In the genomic region with DNA sequence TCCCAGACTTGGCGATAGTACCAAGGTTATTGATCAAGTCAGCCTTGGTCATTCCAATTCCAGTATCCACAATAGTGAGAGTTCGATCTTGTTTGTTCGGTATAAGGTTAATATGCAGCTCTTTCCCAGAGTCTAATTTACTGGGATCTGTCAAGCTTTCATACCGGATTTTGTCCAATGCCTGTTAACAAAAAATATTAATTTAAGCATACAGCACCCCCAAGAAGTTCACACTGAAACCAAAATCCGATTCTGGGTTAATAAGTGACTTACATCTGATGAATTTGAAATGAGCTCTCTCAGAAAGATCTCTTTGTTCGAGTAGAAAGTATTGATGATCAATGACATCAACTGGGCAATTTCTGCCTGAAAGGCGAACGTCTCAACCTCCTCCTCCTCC, we compare ENCODE assay signal across 8 cellular contexts. TPM values are rescaled to one million over a fixed set of nuclear protein-coding genes. Genes with fewer than 3 reads are reported as not detected.
DNase-seq lines count a peak whose midpoint lies in the region; ATAC-seq and TF ChIP-seq lines count a peak whose summit lies in the region.
"Not testable (repeated sequence)": the region's sequence is repeated elsewhere in the genome, so short reads cannot be mapped to it uniquely, and the experiment has no call there.

No MANE protein-coding gene starts in this region.

- peak overlapping the region; percentile 86 for H3K4me2 ChIP-seq in HCT116 (ENCODE audit: low read length)
- H3K4me2 ChIP-seq in smooth muscle cell = peak overlapping the region; percentile 90

- TSS peak; percentile 58 for BruUV-seq in HCT116 (replicated peaks; lab: Mats Ljungman, UMichigan)

- peak overlapping the region; percentile 89 for H3K9ac ChIP-seq in HCT116 (ENCODE audit: low read length)
- H3K9ac ChIP-seq in SK-N-MC (ENCODE audit: insufficient read length) = peak overlapping the region; percentile 97
- H3K9ac ChIP-seq in smooth muscle cell (ENCODE audit: low read depth) = peak overlapping the region; percentile 99

- RAD21 ChIA-PET in HCT116 (lab: Charles Lee; ENCODE audit: low non-redundant PET in 1 of 2, low total read pairs in 2 of 2, uncharacterized antibody in 2 of 2, unreplicated experiment in 2 of 2) = not testable (repeated sequence)

- not testable (repeated sequence) for H3K27me3 ChIP-seq in AG04450 (ENCODE audit: control insufficient read depth, insufficient read depth, low read length); HCT116 (ENCODE audit: insufficient read depth, low read length); naive thymus-derived CD4-positive, alpha-beta T cell (ENCODE audit: control insufficient read depth in 2 of 2, insufficient read depth in 2 of 2, low read length in 2 of 2); smooth muscle cell (ENCODE audit: low read depth)

- not testable (repeated sequence) for ATAC-seq in HCT116; activated naive CD8-positive, alpha-beta T cell treated with anti-CD3 and anti-CD28 coated beads, Interleukin-2, amount 10 ng/mL, durations not matched to agents 7 days and 5 days (ENCODE audit: low read depth); effector memory CD8-positive, alpha-beta T cell (replicated peaks); naive thymus-derived CD4-positive, alpha-beta T cell

- H2AFZ ChIP-seq in HCT116 (ENCODE audit: low read depth, low read length, poor library complexity, severe bottlenecking); smooth muscle cell (ENCODE audit: low read depth): not testable (repeated sequence)

- TF ChIP-seq CTCF in AG04450 (IDR thresholded peaks at IDR 0.05; ENCODE audit: low read depth, low read length); HCT116 (IDR thresholded peaks at IDR 0.05 in 2 of 3, conservative IDR thresholded peaks at IDR 0.05 in 1 of 3; ENCODE audit: borderline replicate concordance in 1 of 3, insufficient read depth in 1 of 3, low read depth in 2 of 3, low read length in 2 of 3); smooth muscle cell (IDR thresholded peaks at IDR 0.05; ENCODE audit: borderline replicate concordance, insufficient read depth, poor library complexity, severe bottlenecking): not testable (repeated sequence)

- peak overlapping the region; percentile 75 for H3K27ac ChIP-seq in AG04450 (ENCODE audit: low read depth, low read length)
- H3K27ac ChIP-seq in HCT116 (ENCODE audit: low read depth, low read length) = peak overlapping the region; percentile 93
- peak overlapping the region; percentile 91 for H3K27ac ChIP-seq in SK-N-MC
- peak overlapping the region; percentile 98 for H3K27ac ChIP-seq in naive thymus-derived CD4-positive, alpha-beta T cell (ENCODE audit: low read depth, low read length)
- peak overlapping the region; percentile 96 for H3K27ac ChIP-seq in smooth muscle cell (ENCODE audit: low read depth)

- H4K20me1 ChIP-seq in HCT116 (ENCODE audit: insufficient read depth) (peaks cover 39% of the 10 kb centered on the region), smooth muscle cell (ENCODE audit: low read depth) (peaks cover 54% of the 10 kb centered on the region)

- WGBS in smooth muscle cell (ENCODE audit: low lambda C conversion rate) = 11% methylated on average over 8 of the region's 8 CpGs

- POLR2A ChIA-PET in AG04450 (lab: Yijun Ruan, JAX) = interaction anchor here (0.7 kb wide), 2 partner anchors 36 to 43 kb away, joined by 6 to 7 read pairs; no protein-coding TSS in a partner anchor
- POLR2A ChIA-PET in HCT116 (lab: Charles Lee) = interaction anchor here (1.5 to 3.6 kb wide), 2 partner anchors 11 to 14 kb away, joined by 4 to 13 read pairs; no protein-coding TSS in a partner anchor
- POLR2A ChIA-PET in activated naive CD8-positive, alpha-beta T cell treated with anti-CD3 and anti-CD28 coated beads, Interleukin-2, amount 10 ng/mL, durations not matched to agents 7 days and 5 days (lab: Charles Lee) = not testable (repeated sequence)
- POLR2A ChIA-PET in naive thymus-derived CD4-positive, alpha-beta T cell (lab: Charles Lee) = interaction anchor here (1.5 to 1.7 kb wide), 2 partner anchors 93 to 121 kb away, joined by 4 read pairs; no protein-coding TSS in a partner anchor

- peaks cover 66% of the 10 kb centered on the region for H3K4me1 Mint-ChIP-seq in activated naive CD8-positive, alpha-beta T cell treated with anti-CD3 and anti-CD28 coated beads, Interleukin-2, amount 10 ng/mL, durations not matched to agents 7 days and 5 days
- peaks cover 60 to 70% of the 10 kb centered on the region in 2 donors for H3K4me1 Mint-ChIP-seq in effector memory CD8-positive, alpha-beta T cell (ENCODE audit: low read depth in 2 of 2)
- peaks cover 53 to 82% (median 71%) of the 10 kb centered on the region in 7 donors for H3K4me1 Mint-ChIP-seq in naive thymus-derived CD4-positive, alpha-beta T cell

- H3K27ac Mint-ChIP-seq in activated naive CD8-positive, alpha-beta T cell treated with anti-CD3 and anti-CD28 coated beads, Interleukin-2, amount 10 ng/mL, durations not matched to agents 7 days and 5 days = peak overlapping the region; percentile 97
- H3K27ac Mint-ChIP-seq in effector memory CD8-positive, alpha-beta T cell = peak overlapping the region; percentile 72 to 89
- H3K27ac Mint-ChIP-seq in naive thymus-derived CD4-positive, alpha-beta T cell = peak overlapping the region; percentile 92 to 98 (median 96)

- peak overlapping the region; percentile 83 for H3K4me3 ChIP-seq in AG04450 (ENCODE audit: low read depth, low read length)
- peak overlapping the region; percentile 70 to 85 for H3K4me3 ChIP-seq in HCT116 (replicated peaks in 1 of 2; ENCODE audit: low read depth in 1 of 2, low read length in 2 of 2)
- peak overlapping the region; percentile 96 for H3K4me3 ChIP-seq in SK-N-MC
- peak overlapping the region; percentile 79 for H3K4me3 ChIP-seq in iPS-11a (ENCODE audit: low read depth, low read length)
- H3K4me3 ChIP-seq in naive thymus-derived CD4-positive, alpha-beta T cell (ENCODE audit: low read length) = peak overlapping the region; percentile 88
- H3K4me3 ChIP-seq in smooth muscle cell = peak overlapping the region; percentile 88

- intact Hi-C loops in HCT116 (cut with micrococcal nuclease) = loop anchor here (1.0 to 2.0 kb wide), 2 partner anchors 8 to 15 kb away; no protein-coding TSS in a partner anchor
- intact Hi-C loops in naive thymus-derived CD4-positive, alpha-beta T cell (cut with micrococcal nuclease) = loop anchor here (1.0 to 5.0 kb wide), 12 partner anchors 65 to 1249 kb away; a partner anchor contains a TSS

- peaks cover 16 to 46% of the 10 kb centered on the region in 2 experiments for H3K4me1 ChIP-seq in HCT116 (ENCODE audit: control insufficient read depth in 1 of 2, insufficient read depth in 2 of 2, low read length in 2 of 2)
- H3K4me1 ChIP-seq in naive thymus-derived CD4-positive, alpha-beta T cell (ENCODE audit: control insufficient read depth in 2 of 2, insufficient read depth in 2 of 2, low read length in 2 of 2) = peaks cover 41 to 43% of the 10 kb centered on the region in 2 donors
- peaks cover 32% of the 10 kb centered on the region for H3K4me1 ChIP-seq in smooth muscle cell (ENCODE audit: low read depth)

- H3K9me3 ChIP-seq in AG04450 (ENCODE audit: control insufficient read depth, insufficient read depth, low read length); HCT116 (ENCODE audit: control insufficient read depth in 1 of 2, insufficient read depth in 1 of 2, low read depth in 1 of 2, low read length in 2 of 2); SK-N-MC (ENCODE audit: low read depth, low read length); naive thymus-derived CD4-positive, alpha-beta T cell (ENCODE audit: control insufficient read depth in 2 of 3, low read length in 3 of 3); smooth muscle cell (replicated peaks; ENCODE audit: low read depth): not testable (repeated sequence)

- peaks cover 30% of the 10 kb centered on the region for H3F3A ChIP-seq in smooth muscle cell (ENCODE audit: low read depth)

- peak overlapping the region; percentile 98 for H3K4me3 Mint-ChIP-seq in activated naive CD8-positive, alpha-beta T cell treated with anti-CD3 and anti-CD28 coated beads, Interleukin-2, amount 10 ng/mL, durations not matched to agents 7 days and 5 days
- H3K4me3 Mint-ChIP-seq in effector memory CD8-positive, alpha-beta T cell = peak overlapping the region; percentile 90 to 94
- peak overlapping the region; percentile 88 to 98 (median 96) for H3K4me3 Mint-ChIP-seq in naive thymus-derived CD4-positive, alpha-beta T cell

- DNase-seq in AG04450 (ENCODE audit: low read depth, low spot score); HCT116 (ENCODE audit: low read depth, low spot score); SK-N-MC (ENCODE audit: low read depth, low spot score); activated naive CD8-positive, alpha-beta T cell treated with anti-CD3 and anti-CD28 coated beads, Interleukin-2, amount 10 ng/mL, durations not matched to agents 7 days and 5 days; effector memory CD8-positive, alpha-beta T cell; naive thymus-derived CD4-positive, alpha-beta T cell; smooth muscle cell (lab: John Stamatoyannopoulos, UW; ENCODE audit: unreplicated experiment): not testable (repeated sequence)

- H3K9me2 ChIP-seq in HCT116 (ENCODE audit: insufficient read depth) = not testable (repeated sequence)

- TF ChIP-seq POLR2A in HCT116 (IDR thresholded peaks at IDR 0.05; ENCODE audit: borderline replicate concordance, extremely low read depth, insufficient read depth, insufficient read length) = not testable (repeated sequence)

- H3K36me3 Mint-ChIP-seq in activated naive CD8-positive, alpha-beta T cell treated with anti-CD3 and anti-CD28 coated beads, Interleukin-2, amount 10 ng/mL, durations not matched to agents 7 days and 5 days = peaks cover 48% of the 10 kb centered on the region
- H3K36me3 Mint-ChIP-seq in effector memory CD8-positive, alpha-beta T cell (ENCODE audit: insufficient read depth) = peaks cover 80% of the 10 kb centered on the region
- H3K36me3 Mint-ChIP-seq in naive thymus-derived CD4-positive, alpha-beta T cell = peaks cover 15 to 51% (median 43%) of the 10 kb centered on the region in 5 donors

- CTCF ChIA-PET in AG04450 (lab: Charles Lee) = interaction anchor here (1.0 to 3.1 kb wide), 2 partner anchors 10 to 125 kb away, joined by 4 to 15 read pairs; no protein-coding TSS in a partner anchor
- CTCF ChIA-PET in HCT116 (lab: Charles Lee); naive thymus-derived CD4-positive, alpha-beta T cell (lab: Charles Lee): not testable (repeated sequence)

- not testable (repeated sequence) for H3K27me3 Mint-ChIP-seq in activated naive CD8-positive, alpha-beta T cell treated with anti-CD3 and anti-CD28 coated beads, Interleukin-2, amount 10 ng/mL, durations not matched to agents 7 days and 5 days; effector memory CD8-positive, alpha-beta T cell; naive thymus-derived CD4-positive, alpha-beta T cell

- not testable (repeated sequence) for H3K9me3 Mint-ChIP-seq in activated naive CD8-positive, alpha-beta T cell treated with anti-CD3 and anti-CD28 coated beads, Interleukin-2, amount 10 ng/mL, durations not matched to agents 7 days and 5 days; effector memory CD8-positive, alpha-beta T cell; naive thymus-derived CD4-positive, alpha-beta T cell

- peaks cover 43 to 54% of the 10 kb centered on the region in 2 experiments for H3K36me3 ChIP-seq in HCT116 (ENCODE audit: control insufficient read depth in 1 of 2, insufficient read depth in 2 of 2, low read length in 2 of 2)
- peaks cover 53% of the 10 kb centered on the region for H3K36me3 ChIP-seq in SK-N-MC (ENCODE audit: insufficient read depth, low read length)
- H3K36me3 ChIP-seq in naive thymus-derived CD4-positive, alpha-beta T cell (ENCODE audit: control insufficient read depth in 2 of 3, insufficient read depth in 3 of 3, low read length in 3 of 3) = peaks cover 27 to 50% (median 49%) of the 10 kb centered on the region in 3 experiments
- peaks cover 33% of the 10 kb centered on the region for H3K36me3 ChIP-seq in smooth muscle cell (ENCODE audit: low read depth)

- not testable (repeated sequence) for TF ChIP-seq RAD21 in HCT116 (IDR thresholded peaks at IDR 0.05; ENCODE audit: low read depth)

- H3K79me2 ChIP-seq in HCT116 (ENCODE audit: insufficient read depth, low read length) (peaks cover 60% of the 10 kb centered on the region), smooth muscle cell (ENCODE audit: low read depth) (peaks cover 50% of the 10 kb centered on the region)

RNA-seq across cellular contexts. Expression of a gene that starts 0.9 kb away (rescaled TPM):
- polyA plus RNA-seq in AG04450 (2011; rRNA removed) (543 and 822 TPM in 2 replicates), smooth muscle cell (353 and 446 TPM in 2 replicates)
- 356 and 425 TPM in 2 replicates for polyA minus RNA-seq in AG04450 (2011; rRNA and poly(A)+ RNA removed)
- total RNA-seq in HCT116 (2021; ENCODE audit: unreplicated experiment) (1,380 TPM), smooth muscle cell (436 and 568 TPM in 2 replicates)
- 597 and 977 TPM in 2 replicates for polyA plus RNA-seq in HCT116 (2012)
- total RNA-seq in activated naive CD8-positive, alpha-beta T cell treated with anti-CD3 and anti-CD28 coated beads, Interleukin-2, amount 10 ng/mL, durations not matched to agents 7 days and 5 days = 100 to 1,000 TPM; 372 to 398 TPM
- 100 to 1,000 TPM; 229 to 591 (median 361) TPM for total RNA-seq in naive thymus-derived CD4-positive, alpha-beta T cell
- polyA plus RNA-seq in naive thymus-derived CD4-positive, alpha-beta T cell = 100 to 1,000 TPM; 331 to 334 TPM

RNA-seq across cellular contexts. Expression of a gene that starts 53.8 kb away (rescaled TPM):
- polyA plus RNA-seq in AG04450 (2011; rRNA removed) = 14.2 and 16.6 TPM in 2 replicates
- 32.7 and 35.1 TPM in 2 replicates for polyA minus RNA-seq in AG04450 (2011; rRNA and poly(A)+ RNA removed)
- 21.1 TPM for total RNA-seq in HCT116 (2021; ENCODE audit: unreplicated experiment)
- 10.6 and 12.0 TPM in 2 replicates for polyA plus RNA-seq in HCT116 (2012)
- 10 to 100 TPM; 38.6 to 38.8 TPM for total RNA-seq in activated naive CD8-positive, alpha-beta T cell treated with anti-CD3 and anti-CD28 coated beads, Interleukin-2, amount 10 ng/mL, durations not matched to agents 7 days and 5 days
- 10 to 100 TPM; 33.1 to 67.8 (median 47.5) TPM for total RNA-seq in naive thymus-derived CD4-positive, alpha-beta T cell
- polyA plus RNA-seq in naive thymus-derived CD4-positive, alpha-beta T cell = 10 to 100 TPM in 1 of 2 donors, 1 to 10 TPM in 1; 9.1 to 15.8 TPM
- 12.0 and 22.8 TPM in 2 replicates for total RNA-seq in smooth muscle cell
- 19.4 and 20.4 TPM in 2 replicates for polyA plus RNA-seq in smooth muscle cell
